Comparison of ENCODE assay signal across 28 cellular contexts in genomic region chr5:116935561-116936162, GRCh38.
"Had no signal": no experiment of that assay in that cellular context is flagged by ENCODE, and none has a peak within 500 bp of the region (broad histone marks: within the 10 kb centered on the region; RNA-seq: fewer than 3 reads in every experiment).

No MANE protein-coding gene starts in this region.

- DNase-seq: effector memory CD8-positive, alpha-beta T cell; erythroblast; esophagus squamous epithelium; foreskin melanocyte; glutamatergic neuron; hypothalamus; immature natural killer cell; islet precursor cell; kidney glomerular epithelial cell; left colon; mucosa of descending colon; naive B cell; pancreas; retina; right lobe of liver; small intestine; stimulated activated CD4-positive, alpha-beta T cell treated with anti-CD3 and anti-CD28 coated beads, Interleukin-15, amount 100 ng/mL, for 24 hours; stimulated activated CD4-positive, alpha-beta T cell treated with anti-CD3 and anti-CD28 coated beads, Interleukin-2, amount 100 ng/mL, for 48 hours; stimulated activated naive B cell treated with anti-CD40 and anti-IgM and Interleukin-4, amounts not matched to agents 10 μg/mL and 1 μg/mL and 100 μg/mL, for 72 hours; upper lobe of left lung had no signal

- ATAC-seq: effector memory CD8-positive, alpha-beta T cell; left colon; mucosa of descending colon; natural killer cell treated with Interleukin-12 subunit alpha and Interleukin-12 subunit beta and Interleukin-15 and Interleukin-18, amount 100 ng/mL, for 72 hours; pancreas; right lobe of liver; stimulated activated naive B cell treated with anti-CD40 and anti-IgM and Interleukin-4, amounts not matched to agents 10 μg/mL and 1 μg/mL and 100 μg/mL, for 72 hours had no signal

- H3K27me3 ChIP-seq: esophagus squamous epithelium, neutrophil, pancreas, right lobe of liver, tibial nerve, upper lobe of left lung had no signal

- H3K4me1 ChIP-seq: esophagus squamous epithelium, pancreas, right lobe of liver, tibial nerve, upper lobe of left lung had no signal

- FAIRE-seq: endometrium, pancreas, small intestine, urothelium cell line had no signal

- H3K36me3 ChIP-seq: esophagus squamous epithelium, neutrophil, pancreas, right lobe of liver, thoracic aorta, tibial nerve, upper lobe of left lung had no signal

- H3K9me3 ChIP-seq: esophagus squamous epithelium, mucosa of descending colon, neutrophil, pancreas, right lobe of liver, thoracic aorta, tibial nerve, upper lobe of left lung had no signal

- H3K27ac ChIP-seq: coronary artery, esophagus squamous epithelium, neutrophil, pancreas, right lobe of liver, thoracic aorta, tibial nerve, upper lobe of left lung had no signal

- H3K4me3 ChIP-seq: coronary artery, esophagus squamous epithelium, lung, mucosa of descending colon, pancreas, right lobe of liver, thoracic aorta, tibial nerve, upper lobe of left lung had no signal
